ENCODE assay signal across 17 cellular contexts in the genomic region with DNA sequence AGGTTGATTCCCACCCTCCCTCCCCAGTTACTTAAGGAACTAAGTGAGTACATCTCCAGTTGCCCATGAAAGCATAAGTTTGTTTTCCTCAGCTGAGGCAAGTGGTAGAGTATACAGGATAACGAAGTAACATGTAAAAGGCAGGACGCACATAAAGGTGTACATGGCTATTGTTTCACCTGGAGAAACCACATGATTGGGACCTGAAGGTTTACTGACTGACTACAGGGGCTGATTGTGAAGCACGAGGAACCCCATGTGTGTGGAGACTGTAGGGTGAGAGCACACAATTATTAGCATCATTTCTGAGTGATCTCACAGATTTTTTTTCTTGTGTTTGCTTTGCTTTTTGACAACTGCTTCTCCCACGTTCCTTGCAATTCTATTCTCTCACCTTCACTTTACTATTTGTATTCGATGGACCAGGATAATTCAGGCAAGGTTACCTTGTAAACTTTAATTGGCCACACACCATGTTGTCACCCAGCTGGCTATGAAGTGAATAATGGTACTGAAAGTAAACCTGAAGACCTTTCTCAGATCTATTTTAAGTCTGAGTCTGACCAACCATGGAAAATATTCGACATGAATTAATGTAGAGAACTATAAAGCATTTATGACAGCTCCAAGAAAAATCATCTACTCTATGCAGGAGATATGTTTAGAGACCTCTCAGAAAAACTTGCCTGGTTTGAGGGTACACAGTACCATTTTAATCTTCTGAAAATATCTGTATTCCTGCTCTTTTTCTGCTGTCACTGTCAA.
DNase-seq lines count a peak whose midpoint lies in the region; ATAC-seq and TF ChIP-seq lines count a peak whose summit lies in the region.
"Had no signal": no experiment of that assay in that cellular context is flagged by ENCODE, and none has a peak within 500 bp of the region (broad histone marks: within the 10 kb centered on the region; RNA-seq: fewer than 3 reads in every experiment).

No MANE protein-coding gene starts in this region.

- peaks cover 8% of the 10 kb centered on the region for H3K36me3 ChIP-seq in IMR-90 (ENCODE audit: control insufficient read depth, insufficient read depth, low read length)
- H3K36me3 ChIP-seq: pancreas had no signal

- no peak overlapping the region for H3K23ac ChIP-seq in IMR-90 (ENCODE audit: low read depth, low read length)

- H3K27me3 ChIP-seq in IMR-90 (ENCODE audit: control insufficient read depth, insufficient read depth, low read length) = no peaks in the 10 kb centered on the region
- no peaks in the 10 kb centered on the region for H3K27me3 ChIP-seq in dorsolateral prefrontal cortex
- H3K27me3 ChIP-seq: pancreas had no signal

- H3K14ac ChIP-seq in IMR-90 (replicated peaks; ENCODE audit: low read depth, low read length) = peak overlapping the region; percentile 78

- no peaks in the 10 kb centered on the region for H3K9me3 ChIP-seq in IMR-90 (ENCODE audit: control insufficient read depth, insufficient read depth, low read length)
- H3K9me3 ChIP-seq: mucosa of descending colon, pancreas had no signal

- ATAC-seq in GM18498 (IDR thresholded peaks at IDR 0.05; ENCODE audit: unreplicated experiment) (peak; percentile 49), GM21717 (IDR thresholded peaks at IDR 0.05; ENCODE audit: unreplicated experiment) (peak; percentile 65), IMR-90 (ENCODE audit: low read depth) (no peak), HG03457 (IDR thresholded peaks at IDR 0.05; ENCODE audit: unreplicated experiment) (no peak)
- ATAC-seq: K562; mucosa of descending colon; pancreas; stimulated activated naive CD8-positive, alpha-beta T cell treated with anti-CD3 and anti-CD28 coated beads, Interleukin-15, Interleukin-2, amounts not matched to agents 100 U/mL and 50 U/mL, for 24 hours had no signal

- dilution Hi-C loops in IMR-90 (cut with HindIII; ENCODE audit: low sequenced_read_pairs, unreplicated experiment) = no loop called here

- no peak for TF ChIP-seq RAD21 in IMR-90 (IDR thresholded peaks at IDR 0.05; ENCODE audit: low read length)

- peaks cover 7% of the 10 kb centered on the region for H3K9me1 ChIP-seq in IMR-90 (ENCODE audit: insufficient read depth, low read length)

- H2AK5ac ChIP-seq in IMR-90 (ENCODE audit: low read depth, low read length) = peak overlapping the region; percentile 59; the same call in 1 of the 2 replicates

- peak overlapping the region; percentile 85 for H2BK20ac ChIP-seq in IMR-90 (ENCODE audit: low read depth, low read length)

- H3K4me3 ChIP-seq in IMR-90 (ENCODE audit: insufficient read depth, low read depth, low read length) = no peak overlapping the region
- no peak overlapping the region for H3K4me3 ChIP-seq in dorsolateral prefrontal cortex
- H3K4me3 ChIP-seq: K562, mucosa of descending colon, pancreas had no signal

- in situ Hi-C loops in IMR-90 (cut with MboI; ENCODE audit: low sequenced_read_pairs) (no loop called here), G401 (cut with HindIII; ENCODE audit: low sequenced_read_pairs) (no loop called here)

- no peak for TF ChIP-seq POLR2A in IMR-90 (IDR thresholded peaks at IDR 0.05; ENCODE audit: low read depth, low read length)

- H3K4me1 ChIP-seq in IMR-90 (ENCODE audit: control insufficient read depth, insufficient read depth, low read length) = peaks cover 11% of the 10 kb centered on the region
- H3K4me1 ChIP-seq: pancreas had no signal

- peak overlapping the region; percentile 80 for H2BK15ac ChIP-seq in IMR-90 (ENCODE audit: low read depth, low read length)

- peak overlapping the region; percentile 93 for H2BK5ac ChIP-seq in IMR-90 (ENCODE audit: low read depth, low read length, poor library complexity, severe bottlenecking)

- H3K4ac ChIP-seq in IMR-90 (ENCODE audit: low read depth, low read length) = peak overlapping the region; percentile 78

- H2AK9ac ChIP-seq in IMR-90 (replicated peaks; ENCODE audit: low read depth, low read length, poor library complexity) = no peak overlapping the region

- H3K4me2 ChIP-seq in IMR-90 (ENCODE audit: low read depth, low read length) = no peak overlapping the region

- peak overlapping the region; percentile 81 for H2BK120ac ChIP-seq in IMR-90 (ENCODE audit: low read depth, low read length)

- H4K91ac ChIP-seq in IMR-90 (ENCODE audit: insufficient read depth, low read depth, low read length) = peak overlapping the region; percentile 76

- peak overlapping the region in 1 of 2 experiments; percentile 82; a peak in 3 of 4 replicates for H4K8ac ChIP-seq in IMR-90 (ENCODE audit: low read depth in 2 of 2, low read length in 2 of 2)

- CTCF ChIA-PET in IMR-90 (lab: Yijun Ruan, JAX) = interaction anchor here (0.6 to 1.1 kb wide), 2 partner anchors 9 to 52 kb away, joined by 4 read pairs; no protein-coding TSS in a partner anchor

- no peak overlapping the region; the same call in 1 of the 2 replicates for H3K9ac ChIP-seq in IMR-90 (ENCODE audit: low read depth, low read length)

- TF ChIP-seq CTCF in IMR-90 (conservative IDR thresholded peaks at IDR 0.05; ENCODE audit: low read depth, low read length) (no peak), dorsolateral prefrontal cortex (IDR thresholded peaks at IDR 0.05 in 54 of 56, conservative IDR thresholded peaks at IDR 0.05 in 2 of 56; ENCODE audit: low read depth in 1 of 56, partially characterized antibody in 56 of 56) (no peak)

- peak overlapping the region; percentile 90 for H4K5ac ChIP-seq in IMR-90 (ENCODE audit: low read depth, low read length)

- intact Hi-C loops in IMR-90 (cut with micrococcal nuclease) = no loop called here
- intact Hi-C loops in dorsolateral prefrontal cortex (cut with DNase I) = no loop called here

- 100% methylated on average over 1 of the region's 6 CpGs; no CpG with 5 or more reads in 1 of the 2 experiments for WGBS in IMR-90 (ENCODE audit: extremely low coverage in 2 of 2, insufficient read length in 1 of 2), 2 experiments

- H3K56ac ChIP-seq in IMR-90 (ENCODE audit: extremely low read depth, insufficient read depth, low read length) = no peak overlapping the region; the same call in 1 of the 2 replicates

- H3K18ac ChIP-seq in IMR-90 (ENCODE audit: low read depth, low read length) = peak overlapping the region; percentile 93; the same call in 1 of the 2 replicates

- POLR2A ChIA-PET in IMR-90 (lab: Charles Lee; ENCODE audit: unreplicated experiment) = interaction anchor here (0.6 kb wide), 1 partner anchor 8 kb away, joined by 4 read pairs; no protein-coding TSS in a partner anchor

- DNase-seq in IMR-90 = no peak
- peak; percentile 63 for DNase-seq in myocyte (ENCODE audit: low read depth)
- no peak for DNase-seq in G401 (ENCODE audit: low spot score)
- no peak for DNase-seq in Kasumi-1 (lab: John Stamatoyannopoulos, UW)
- no peak for DNase-seq in dorsolateral prefrontal cortex
- DNase-seq: activated CD8-positive, alpha-beta memory T cell treated with anti-CD3 and anti-CD28 coated beads, Interleukin-2, amount 50 U/mL, for 4 hours; activated naive CD4-positive, alpha-beta T cell treated with Interleukin-2 at 50 U/mL for 16 hours; mucosa of descending colon; NCI-H1105; pancreas; SHP77; stimulated activated naive CD8-positive, alpha-beta T cell treated with anti-CD3 and anti-CD28 coated beads, Interleukin-15, Interleukin-2, amounts not matched to agents 100 U/mL and 50 U/mL, for 24 hours; T-helper 9 cell had no signal

- no peak overlapping the region for H3K27ac ChIP-seq in IMR-90 (ENCODE audit: insufficient read depth, low read length)
- H3K27ac ChIP-seq in dorsolateral prefrontal cortex = no peak overlapping the region
- H3K27ac ChIP-seq: pancreas had no signal

- H2AFZ ChIP-seq in IMR-90 (replicated peaks; ENCODE audit: low read length, poor library complexity) = no peak overlapping the region

- H4K20me1 ChIP-seq in IMR-90 (ENCODE audit: insufficient read depth, low read length) = no peaks in the 10 kb centered on the region

- no TSS peak for BruUV-seq in IMR-90 (replicated peaks; lab: Mats Ljungman, UMichigan)

- no peaks in the 10 kb centered on the region for H3K79me1 ChIP-seq in IMR-90 (ENCODE audit: low read depth in 1 of 2, low read length in 2 of 2)

TF ChIP-seq in IMR-90, 13 proteins besides CTCF, POLR2A, EP300 and RAD21:
- TF ChIP-seq FOS (IDR thresholded peaks at IDR 0.05; ENCODE audit: low read depth, low read length) = no peak
- TF ChIP-seq RCOR1 (IDR thresholded peaks at IDR 0.05; ENCODE audit: insufficient replicate concordance, low read length) = no peak
- TF ChIP-seq ELK1 (IDR thresholded peaks at IDR 0.05; ENCODE audit: borderline replicate concordance, low read depth, low read length) = no peak
- TF ChIP-seq CHD1 (IDR thresholded peaks at IDR 0.05; ENCODE audit: low read depth, low read length) = no peak
- no peak for TF ChIP-seq MXI1 (IDR thresholded peaks at IDR 0.05; ENCODE audit: borderline replicate concordance, low read depth, low read length)
- TF ChIP-seq USF2 (IDR thresholded peaks at IDR 0.05; ENCODE audit: low read depth, low read length) = no peak
- TF ChIP-seq MAZ (IDR thresholded peaks at IDR 0.05; ENCODE audit: borderline replicate concordance, low read depth, low read length) = no peak
- TF ChIP-seq CEBPB (IDR thresholded peaks at IDR 0.05; ENCODE audit: low read depth, low read length) = no peak
- TF ChIP-seq MAFK (IDR thresholded peaks at IDR 0.05; ENCODE audit: low read depth, low read length) = no peak
- no peak for TF ChIP-seq SMC3 (IDR thresholded peaks at IDR 0.05; ENCODE audit: low read depth, low read length)
- TF ChIP-seq RFX5 (IDR thresholded peaks at IDR 0.05; ENCODE audit: low read depth, low read length) = no peak
- TF ChIP-seq BHLHE40 (IDR thresholded peaks at IDR 0.05; ENCODE audit: low read depth, low read length) = no peak
- TF ChIP-seq NFE2L2 (IDR thresholded peaks at IDR 0.05; ENCODE audit: low read depth, low read length) = no peak

Comparison
In these comparisons a context has a peak if more than half of its experiments do, and no peak if none do; other contexts are left out.
1. ATAC-seq: peak in GM18498 (single experiment) and GM21717 (single experiment); none in IMR-90 (single experiment) and HG03457 (single experiment).